In the genomic region with DNA sequence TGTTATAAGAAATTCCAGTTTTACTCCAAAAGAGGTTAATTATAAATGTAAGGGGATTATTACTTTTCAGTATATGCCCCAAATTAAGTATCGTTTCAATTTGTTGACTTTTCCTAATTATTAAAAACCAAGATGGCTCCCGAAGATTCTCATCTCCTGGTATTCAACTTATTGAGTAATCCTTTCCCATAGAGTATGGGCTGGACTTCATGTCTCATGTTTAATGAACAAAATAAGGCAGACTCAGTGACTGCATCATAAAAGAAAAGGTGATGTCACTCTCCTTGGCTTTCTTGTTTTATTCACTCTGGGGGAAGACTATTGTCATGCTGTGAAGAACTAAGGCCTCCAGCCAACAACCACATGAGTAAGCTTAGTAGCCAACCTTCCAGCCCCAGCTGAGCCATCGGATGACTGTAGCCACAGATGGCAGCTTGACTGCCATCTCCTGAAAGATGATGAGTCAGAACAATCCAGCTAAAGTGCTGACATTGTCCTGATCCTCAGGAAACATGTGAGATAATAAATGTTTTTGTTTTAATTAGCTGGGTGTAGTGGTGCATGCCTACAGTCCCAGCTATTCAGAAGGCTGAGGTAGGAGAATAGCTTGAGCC, we compare ENCODE assay signal across 1 cellular context.
TF ChIP-seq lines count a peak whose summit lies in the region.

No MANE protein-coding gene starts in this region.

TF ChIP-seq in HEK293, 187 proteins besides CTCF, POLR2A, EP300 and RAD21 (continued from another document and continues in another):
- TF ChIP-seq, protein P1, sequence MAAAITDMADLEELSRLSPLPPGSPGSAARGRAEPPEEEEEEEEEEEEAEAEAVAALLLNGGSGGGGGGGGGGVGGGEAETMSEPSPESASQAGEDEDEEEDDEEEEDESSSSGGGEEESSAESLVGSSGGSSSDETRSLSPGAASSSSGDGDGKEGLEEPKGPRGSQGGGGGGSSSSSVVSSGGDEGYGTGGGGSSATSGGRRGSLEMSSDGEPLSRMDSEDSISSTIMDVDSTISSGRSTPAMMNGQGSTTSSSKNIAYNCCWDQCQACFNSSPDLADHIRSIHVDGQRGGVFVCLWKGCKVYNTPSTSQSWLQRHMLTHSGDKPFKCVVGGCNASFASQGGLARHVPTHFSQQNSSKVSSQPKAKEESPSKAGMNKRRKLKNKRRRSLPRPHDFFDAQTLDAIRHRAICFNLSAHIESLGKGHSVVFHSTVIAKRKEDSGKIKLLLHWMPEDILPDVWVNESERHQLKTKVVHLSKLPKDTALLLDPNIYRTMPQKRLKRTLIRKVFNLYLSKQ (tag by site-specific recombination; IDR thresholded peaks at IDR 0.05; ENCODE audit: borderline replicate concordance), result no peak
- no peak for TF ChIP-seq EGR2 (tag by site-specific recombination; IDR thresholded peaks at IDR 0.05; ENCODE audit: low read depth)
- 0 out of 2 replicates have a peak, but pooled peaks have one; percentile 31 for TF ChIP-seq ZNF211 (tag by site-specific recombination; IDR thresholded peaks at IDR 0.05; ENCODE audit: low read depth)
- TF ChIP-seq ZNF473 (tag by site-specific recombination; IDR thresholded peaks at IDR 0.05), result no peak
- no peak for TF ChIP-seq YY1 (tag by site-specific recombination; IDR thresholded peaks at IDR 0.05)
- 0 out of 2 replicates have a peak, but pooled peaks have one; percentile 31 for TF ChIP-seq ZNF785 (tag by site-specific recombination; IDR thresholded peaks at IDR 0.05)
- TF ChIP-seq ZNF626 (tag by site-specific recombination; IDR thresholded peaks at IDR 0.05), result peak; percentile 72; the same call in 1 of the 2 replicates
- TF ChIP-seq ZNF571 (tag by site-specific recombination; IDR thresholded peaks at IDR 0.05), result no peak
- TF ChIP-seq ZNF157 (tag by site-specific recombination; IDR thresholded peaks at IDR 0.05), result no peak
- TF ChIP-seq FEZF1 (tag by site-specific recombination; IDR thresholded peaks at IDR 0.05), result peak; percentile 54
- no peak for TF ChIP-seq KLF1 (tag by site-specific recombination; IDR thresholded peaks at IDR 0.05)
- TF ChIP-seq, protein P2, sequence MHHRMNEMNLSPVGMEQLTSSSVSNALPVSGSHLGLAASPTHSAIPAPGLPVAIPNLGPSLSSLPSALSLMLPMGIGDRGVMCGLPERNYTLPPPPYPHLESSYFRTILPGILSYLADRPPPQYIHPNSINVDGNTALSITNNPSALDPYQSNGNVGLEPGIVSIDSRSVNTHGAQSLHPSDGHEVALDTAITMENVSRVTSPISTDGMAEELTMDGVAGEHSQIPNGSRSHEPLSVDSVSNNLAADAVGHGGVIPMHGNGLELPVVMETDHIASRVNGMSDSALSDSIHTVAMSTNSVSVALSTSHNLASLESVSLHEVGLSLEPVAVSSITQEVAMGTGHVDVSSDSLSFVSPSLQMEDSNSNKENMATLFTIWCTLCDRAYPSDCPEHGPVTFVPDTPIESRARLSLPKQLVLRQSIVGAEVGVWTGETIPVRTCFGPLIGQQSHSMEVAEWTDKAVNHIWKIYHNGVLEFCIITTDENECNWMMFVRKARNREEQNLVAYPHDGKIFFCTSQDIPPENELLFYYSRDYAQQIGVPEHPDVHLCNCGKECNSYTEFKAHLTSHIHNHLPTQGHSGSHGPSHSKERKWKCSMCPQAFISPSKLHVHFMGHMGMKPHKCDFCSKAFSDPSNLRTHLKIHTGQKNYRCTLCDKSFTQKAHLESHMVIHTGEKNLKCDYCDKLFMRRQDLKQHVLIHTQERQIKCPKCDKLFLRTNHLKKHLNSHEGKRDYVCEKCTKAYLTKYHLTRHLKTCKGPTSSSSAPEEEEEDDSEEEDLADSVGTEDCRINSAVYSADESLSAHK (tag by site-specific recombination; IDR thresholded peaks at IDR 0.05), result no peak
- peak; percentile 98 for TF ChIP-seq SETDB1 (IDR thresholded peaks at IDR 0.05; ENCODE audit: insufficient read length, low read length)
- peak; percentile 55; the same call in 1 of the 2 replicates for TF ChIP-seq GLIS1 (tag by site-specific recombination; IDR thresholded peaks at IDR 0.05)
- peak; percentile 19; the same call in 1 of the 2 replicates for TF ChIP-seq ZNF391 (tag by site-specific recombination; IDR thresholded peaks at IDR 0.05; ENCODE audit: borderline replicate concordance, low read depth)
- TF ChIP-seq, protein P3, sequence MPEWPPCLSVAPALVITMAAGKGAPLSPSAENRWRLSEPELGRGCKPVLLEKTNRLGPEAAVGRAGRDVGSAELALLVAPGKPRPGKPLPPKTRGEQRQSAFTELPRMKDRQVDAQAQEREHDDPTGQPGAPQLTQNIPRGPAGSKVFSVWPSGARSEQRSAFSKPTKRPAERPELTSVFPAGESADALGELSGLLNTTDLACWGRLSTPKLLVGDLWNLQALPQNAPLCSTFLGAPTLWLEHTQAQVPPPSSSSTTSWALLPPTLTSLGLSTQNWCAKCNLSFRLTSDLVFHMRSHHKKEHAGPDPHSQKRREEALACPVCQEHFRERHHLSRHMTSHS (tag by site-specific recombination; IDR thresholded peaks at IDR 0.05), result no peak
- TF ChIP-seq ZNF18 (tag by site-specific recombination; IDR thresholded peaks at IDR 0.05), result no peak
- TF ChIP-seq MZF1 (tag by site-specific recombination; IDR thresholded peaks at IDR 0.05; ENCODE audit: borderline replicate concordance), result no peak
- peak; percentile 11; the same call in 1 of the 2 replicates for TF ChIP-seq ZNF140 (tag by site-specific recombination; IDR thresholded peaks at IDR 0.05)
- TF ChIP-seq ZNF2 (tag by site-specific recombination; IDR thresholded peaks at IDR 0.05), result no peak
- TF ChIP-seq ZNF530 (tag by site-specific recombination; IDR thresholded peaks at IDR 0.05; ENCODE audit: low read depth), result no peak
- TF ChIP-seq ZNF544 (tag by site-specific recombination; IDR thresholded peaks at IDR 0.05), result no peak
- TF ChIP-seq, protein P4, sequence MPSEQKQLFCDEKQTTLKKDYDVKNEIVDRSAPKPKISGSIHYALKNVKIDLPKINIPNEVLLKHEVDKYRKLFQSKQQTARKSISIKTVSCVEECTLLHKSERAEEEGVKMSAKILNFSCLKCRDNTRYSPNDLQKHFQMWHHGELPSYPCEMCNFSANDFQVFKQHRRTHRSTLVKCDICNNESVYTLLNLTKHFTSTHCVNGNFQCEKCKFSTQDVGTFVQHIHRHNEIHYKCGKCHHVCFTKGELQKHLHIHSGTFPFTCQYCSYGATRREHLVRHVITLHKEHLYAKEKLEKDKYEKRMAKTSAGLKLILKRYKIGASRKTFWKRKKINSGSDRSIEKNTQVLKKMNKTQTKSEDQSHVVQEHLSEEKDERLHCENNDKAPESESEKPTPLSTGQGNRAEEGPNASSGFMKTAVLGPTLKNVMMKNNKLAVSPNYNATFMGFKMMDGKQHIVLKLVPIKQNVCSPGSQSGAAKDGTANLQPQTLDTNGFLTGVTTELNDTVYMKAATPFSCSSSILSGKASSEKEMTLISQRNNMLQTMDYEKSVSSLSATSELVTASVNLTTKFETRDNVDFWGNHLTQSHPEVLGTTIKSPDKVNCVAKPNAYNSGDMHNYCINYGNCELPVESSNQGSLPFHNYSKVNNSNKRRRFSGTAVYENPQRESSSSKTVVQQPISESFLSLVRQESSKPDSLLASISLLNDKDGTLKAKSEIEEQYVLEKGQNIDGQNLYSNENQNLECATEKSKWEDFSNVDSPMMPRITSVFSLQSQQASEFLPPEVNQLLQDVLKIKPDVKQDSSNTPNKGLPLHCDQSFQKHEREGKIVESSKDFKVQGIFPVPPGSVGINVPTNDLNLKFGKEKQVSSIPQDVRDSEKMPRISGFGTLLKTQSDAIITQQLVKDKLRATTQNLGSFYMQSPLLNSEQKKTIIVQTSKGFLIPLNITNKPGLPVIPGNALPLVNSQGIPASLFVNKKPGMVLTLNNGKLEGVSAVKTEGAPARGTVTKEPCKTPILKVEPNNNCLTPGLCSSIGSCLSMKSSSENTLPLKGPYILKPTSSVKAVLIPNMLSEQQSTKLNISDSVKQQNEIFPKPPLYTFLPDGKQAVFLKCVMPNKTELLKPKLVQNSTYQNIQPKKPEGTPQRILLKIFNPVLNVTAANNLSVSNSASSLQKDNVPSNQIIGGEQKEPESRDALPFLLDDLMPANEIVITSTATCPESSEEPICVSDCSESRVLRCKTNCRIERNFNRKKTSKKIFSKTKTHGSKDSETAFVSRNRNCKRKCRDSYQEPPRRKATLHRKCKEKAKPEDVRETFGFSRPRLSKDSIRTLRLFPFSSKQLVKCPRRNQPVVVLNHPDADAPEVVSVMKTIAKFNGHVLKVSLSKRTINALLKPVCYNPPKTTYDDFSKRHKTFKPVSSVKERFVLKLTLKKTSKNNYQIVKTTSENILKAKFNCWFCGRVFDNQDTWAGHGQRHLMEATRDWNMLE (tag by site-specific recombination; conservative IDR thresholded peaks at IDR 0.05; ENCODE audit: low read depth), result 0 out of 2 replicates have a peak, but pooled peaks have one; percentile 50
- no peak for TF ChIP-seq ZNF791 (tag by site-specific recombination; IDR thresholded peaks at IDR 0.05)
- TF ChIP-seq SP7 (tag by site-specific recombination; IDR thresholded peaks at IDR 0.05), result peak; percentile 90
- no peak for TF ChIP-seq ZNF529 (tag by site-specific recombination; IDR thresholded peaks at IDR 0.05; ENCODE audit: insufficient replicate concordance)
- TF ChIP-seq SCRT1 (tag by site-specific recombination; IDR thresholded peaks at IDR 0.05; ENCODE audit: borderline replicate concordance), result no peak
- no peak for TF ChIP-seq ZNF747 (tag by site-specific recombination; IDR thresholded peaks at IDR 0.05)
- no peak for TF ChIP-seq ZBTB8A (tag by site-specific recombination; IDR thresholded peaks at IDR 0.05)
- no peak for TF ChIP-seq ZNF221 (tag by site-specific recombination; IDR thresholded peaks at IDR 0.05; ENCODE audit: borderline replicate concordance)
- TF ChIP-seq ZNF10 (tag by site-specific recombination; IDR thresholded peaks at IDR 0.05), result no peak
- no peak for TF ChIP-seq ZFP3 (tag by site-specific recombination; IDR thresholded peaks at IDR 0.05; ENCODE audit: low read depth)
- no peak for TF ChIP-seq ZNF239 (tag by site-specific recombination; IDR thresholded peaks at IDR 0.05)
- TF ChIP-seq KLF17 (tag by site-specific recombination; IDR thresholded peaks at IDR 0.05), result peak; percentile 55; the same call in 1 of the 2 replicates
- TF ChIP-seq ZIC2 (tag by site-specific recombination; IDR thresholded peaks at IDR 0.05), result peak; percentile 77
- TF ChIP-seq, protein P5, sequence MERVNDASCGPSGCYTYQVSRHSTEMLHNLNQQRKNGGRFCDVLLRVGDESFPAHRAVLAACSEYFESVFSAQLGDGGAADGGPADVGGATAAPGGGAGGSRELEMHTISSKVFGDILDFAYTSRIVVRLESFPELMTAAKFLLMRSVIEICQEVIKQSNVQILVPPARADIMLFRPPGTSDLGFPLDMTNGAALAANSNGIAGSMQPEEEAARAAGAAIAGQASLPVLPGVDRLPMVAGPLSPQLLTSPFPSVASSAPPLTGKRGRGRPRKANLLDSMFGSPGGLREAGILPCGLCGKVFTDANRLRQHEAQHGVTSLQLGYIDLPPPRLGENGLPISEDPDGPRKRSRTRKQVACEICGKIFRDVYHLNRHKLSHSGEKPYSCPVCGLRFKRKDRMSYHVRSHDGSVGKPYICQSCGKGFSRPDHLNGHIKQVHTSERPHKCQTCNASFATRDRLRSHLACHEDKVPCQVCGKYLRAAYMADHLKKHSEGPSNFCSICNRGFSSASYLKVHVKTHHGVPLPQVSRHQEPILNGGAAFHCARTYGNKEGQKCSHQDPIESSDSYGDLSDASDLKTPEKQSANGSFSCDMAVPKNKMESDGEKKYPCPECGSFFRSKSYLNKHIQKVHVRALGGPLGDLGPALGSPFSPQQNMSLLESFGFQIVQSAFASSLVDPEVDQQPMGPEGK (tag by site-specific recombination; IDR thresholded peaks at IDR 0.05), result peak; percentile 44; the same call in 1 of the 2 replicates
- TF ChIP-seq, protein P6, sequence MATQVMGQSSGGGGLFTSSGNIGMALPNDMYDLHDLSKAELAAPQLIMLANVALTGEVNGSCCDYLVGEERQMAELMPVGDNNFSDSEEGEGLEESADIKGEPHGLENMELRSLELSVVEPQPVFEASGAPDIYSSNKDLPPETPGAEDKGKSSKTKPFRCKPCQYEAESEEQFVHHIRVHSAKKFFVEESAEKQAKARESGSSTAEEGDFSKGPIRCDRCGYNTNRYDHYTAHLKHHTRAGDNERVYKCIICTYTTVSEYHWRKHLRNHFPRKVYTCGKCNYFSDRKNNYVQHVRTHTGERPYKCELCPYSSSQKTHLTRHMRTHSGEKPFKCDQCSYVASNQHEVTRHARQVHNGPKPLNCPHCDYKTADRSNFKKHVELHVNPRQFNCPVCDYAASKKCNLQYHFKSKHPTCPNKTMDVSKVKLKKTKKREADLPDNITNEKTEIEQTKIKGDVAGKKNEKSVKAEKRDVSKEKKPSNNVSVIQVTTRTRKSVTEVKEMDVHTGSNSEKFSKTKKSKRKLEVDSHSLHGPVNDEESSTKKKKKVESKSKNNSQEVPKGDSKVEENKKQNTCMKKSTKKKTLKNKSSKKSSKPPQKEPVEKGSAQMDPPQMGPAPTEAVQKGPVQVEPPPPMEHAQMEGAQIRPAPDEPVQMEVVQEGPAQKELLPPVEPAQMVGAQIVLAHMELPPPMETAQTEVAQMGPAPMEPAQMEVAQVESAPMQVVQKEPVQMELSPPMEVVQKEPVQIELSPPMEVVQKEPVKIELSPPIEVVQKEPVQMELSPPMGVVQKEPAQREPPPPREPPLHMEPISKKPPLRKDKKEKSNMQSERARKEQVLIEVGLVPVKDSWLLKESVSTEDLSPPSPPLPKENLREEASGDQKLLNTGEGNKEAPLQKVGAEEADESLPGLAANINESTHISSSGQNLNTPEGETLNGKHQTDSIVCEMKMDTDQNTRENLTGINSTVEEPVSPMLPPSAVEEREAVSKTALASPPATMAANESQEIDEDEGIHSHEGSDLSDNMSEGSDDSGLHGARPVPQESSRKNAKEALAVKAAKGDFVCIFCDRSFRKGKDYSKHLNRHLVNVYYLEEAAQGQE (tag by site-specific recombination; IDR thresholded peaks at IDR 0.05), result no peak
- TF ChIP-seq KLF10 (tag by site-specific recombination; IDR thresholded peaks at IDR 0.05), result peak; percentile 85
- TF ChIP-seq ZNF202 (tag by site-specific recombination; IDR thresholded peaks at IDR 0.05; ENCODE audit: borderline replicate concordance), result no peak
- no peak for TF ChIP-seq ZFHX2 (tag by site-specific recombination; conservative IDR thresholded peaks at IDR 0.05)
